In the genomic region with DNA sequence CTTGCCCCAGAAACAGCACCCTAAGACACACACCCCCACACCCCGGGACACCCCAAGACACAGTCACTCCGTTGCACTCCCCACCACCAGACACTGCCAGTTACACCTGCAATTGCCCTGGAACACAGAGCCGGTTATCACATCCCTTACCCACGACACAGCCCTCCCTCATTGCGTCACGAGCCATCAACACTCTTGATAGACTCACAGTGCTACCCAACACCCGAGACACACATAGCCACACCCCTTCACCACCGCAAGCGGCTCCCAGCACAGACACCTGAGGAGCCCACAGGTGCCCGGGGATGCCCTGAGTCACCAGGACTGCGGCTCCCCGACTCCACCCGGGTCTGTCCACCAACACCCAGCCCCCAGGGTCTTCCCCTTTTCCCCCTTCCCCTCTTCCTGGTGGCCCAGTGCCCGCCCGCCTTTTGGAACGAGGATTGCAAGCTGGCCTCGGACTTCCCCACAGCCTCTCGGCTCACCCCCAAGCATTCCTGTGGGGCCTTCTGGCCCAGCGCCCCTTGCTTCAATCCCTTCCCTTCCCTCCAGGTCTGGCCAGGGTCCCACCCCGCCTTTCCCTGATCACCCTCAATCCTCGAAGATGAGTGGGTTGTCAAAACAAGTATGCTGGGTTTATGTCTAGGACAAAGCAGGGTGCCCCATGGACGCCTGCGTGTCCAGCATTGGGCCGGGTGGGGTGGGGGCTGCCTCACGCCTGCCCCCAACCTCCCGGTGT, we compare ENCODE assay signal across 8 cellular contexts. TPM values are rescaled to one million over a fixed set of nuclear protein-coding genes. Genes with fewer than 3 reads are reported as not detected.
DNase-seq lines count a peak whose midpoint lies in the region; ATAC-seq and TF ChIP-seq lines count a peak whose summit lies in the region.

No MANE protein-coding gene starts in this region.

- no peak overlapping the region for H3K4me3 Mint-ChIP-seq in T-helper 2 cell treated with Interferon-gamma antibody and Interleukin-4, amounts not matched to agents 5 μg/mL and 100 μg/mL, for 36 hours

- POLR2A ChIA-PET in HEK293 (lab: Yijun Ruan, JAX), result interaction anchor here (0.6 to 1.6 kb wide), 3 partner anchors 19 to 340 kb away, joined by 3 to 5 read pairs (median 4); a partner anchor contains a TSS

- DNase-seq in T-helper 2 cell treated with Interferon-gamma antibody and Interleukin-4, amounts not matched to agents 5 μg/mL and 100 μg/mL, for 36 hours (ENCODE audit: low spot score), result no peak
- peak; percentile 78 for DNase-seq in left cardiac atrium
- DNase-seq in testis, result no peak
- DNase-seq in NCI-H345 (lab: John Stamatoyannopoulos, UW), result no peak
- no peak for DNase-seq in amniotic stem cell (lab: John Stamatoyannopoulos, UW)

- ATAC-seq in left cardiac atrium (peak; percentile 39 to 41), GM19463 (IDR thresholded peaks at IDR 0.05; ENCODE audit: unreplicated experiment) (no peak)

- H4K20me1 ChIP-seq in BLaER1, result no peaks in the 10 kb centered on the region

- WGBS in testis, 2 donors, result 73 to 84% methylated on average over 21 to 26 of the region's 26 CpGs

- CTCF ChIA-PET in HEK293 (lab: Yijun Ruan, JAX), result interaction anchor here (0.7 kb wide), 1 partner anchor 118 kb away, joined by 3 read pairs; no protein-coding TSS in a partner anchor

- H3K4me1 ChIP-seq in BLaER1 (peaks cover 78% of the 10 kb centered on the region), HEK293 (ENCODE audit: control insufficient read depth, insufficient read depth, low read length) (no peaks in the 10 kb centered on the region; the same call in 1 of the 2 replicates), testis (peaks cover 6% of the 10 kb centered on the region)

- peaks cover 24% of the 10 kb centered on the region for H3K27me3 ChIP-seq in BLaER1
- H3K27me3 ChIP-seq in testis, result no peaks in the 10 kb centered on the region

- no peak overlapping the region for H3K27ac ChIP-seq in BLaER1
- no peak overlapping the region for H3K27ac ChIP-seq in HEK293 (ENCODE audit: extremely low read depth, low read depth, low read length)
- H3K27ac ChIP-seq in testis, result no peak overlapping the region

- H3K9me3 Mint-ChIP-seq in T-helper 2 cell treated with Interferon-gamma antibody and Interleukin-4, amounts not matched to agents 5 μg/mL and 100 μg/mL, for 36 hours, result no peaks in the 10 kb centered on the region

- H3K36me3 ChIP-seq in BLaER1 (peaks cover 18% of the 10 kb centered on the region), HEK293 (ENCODE audit: control insufficient read depth in 2 of 2, insufficient read depth in 1 of 2, low read length in 2 of 2) (peaks cover 0 to 33% of the 10 kb centered on the region in 2 experiments; a peak in 2 of 3 replicates), testis (ENCODE audit: low read depth, missing control alignments) (no peaks in the 10 kb centered on the region)

- peaks cover 3% of the 10 kb centered on the region for H3K36me3 Mint-ChIP-seq in T-helper 2 cell treated with Interferon-gamma antibody and Interleukin-4, amounts not matched to agents 5 μg/mL and 100 μg/mL, for 36 hours (ENCODE audit: low read depth)

- H3K27ac Mint-ChIP-seq in T-helper 2 cell treated with Interferon-gamma antibody and Interleukin-4, amounts not matched to agents 5 μg/mL and 100 μg/mL, for 36 hours, result peak overlapping the region; percentile 38

- H3K9ac ChIP-seq in BLaER1, result no peak overlapping the region

- intact Hi-C loops in left cardiac atrium (cut with DNase I) (no loop called here), testis (cut with DNase I; ENCODE audit: low total_unique reads) (loop anchor here (10.0 kb wide), 1 partner anchor 52 kb away; no protein-coding TSS in a partner anchor)

- TF ChIP-seq POLR2A in testis (IDR thresholded peaks at IDR 0.05), result no peak

- peaks cover 17% of the 10 kb centered on the region for H3K27me3 Mint-ChIP-seq in T-helper 2 cell treated with Interferon-gamma antibody and Interleukin-4, amounts not matched to agents 5 μg/mL and 100 μg/mL, for 36 hours (ENCODE audit: low read depth)

- no peak for TF ChIP-seq CTCF in HEK293 (tag by site-specific recombination; IDR thresholded peaks at IDR 0.05)
- no peak for TF ChIP-seq CTCF in testis (IDR thresholded peaks at IDR 0.05)

- H3K9me3 ChIP-seq in BLaER1, result no peaks in the 10 kb centered on the region
- H3K9me3 ChIP-seq in HEK293 (ENCODE audit: control insufficient read depth, insufficient read depth, low read depth, low read length), result no peaks in the 10 kb centered on the region
- H3K9me3 ChIP-seq in testis, result no peaks in the 10 kb centered on the region

- H3K4me1 Mint-ChIP-seq in T-helper 2 cell treated with Interferon-gamma antibody and Interleukin-4, amounts not matched to agents 5 μg/mL and 100 μg/mL, for 36 hours (ENCODE audit: low read depth), result peaks cover 21% of the 10 kb centered on the region

- no peak overlapping the region for H3K4me3 ChIP-seq in BLaER1
- no peak overlapping the region for H3K4me3 ChIP-seq in HEK293 (ENCODE audit: low read depth, low read length)
- no peak overlapping the region for H3K4me3 ChIP-seq in testis

- peak overlapping the region; percentile 89 for H3K4me2 ChIP-seq in BLaER1

TF ChIP-seq in HEK293, 187 proteins besides CTCF, POLR2A, EP300 and RAD21 (continues in another document):
- TF ChIP-seq, protein P1, sequence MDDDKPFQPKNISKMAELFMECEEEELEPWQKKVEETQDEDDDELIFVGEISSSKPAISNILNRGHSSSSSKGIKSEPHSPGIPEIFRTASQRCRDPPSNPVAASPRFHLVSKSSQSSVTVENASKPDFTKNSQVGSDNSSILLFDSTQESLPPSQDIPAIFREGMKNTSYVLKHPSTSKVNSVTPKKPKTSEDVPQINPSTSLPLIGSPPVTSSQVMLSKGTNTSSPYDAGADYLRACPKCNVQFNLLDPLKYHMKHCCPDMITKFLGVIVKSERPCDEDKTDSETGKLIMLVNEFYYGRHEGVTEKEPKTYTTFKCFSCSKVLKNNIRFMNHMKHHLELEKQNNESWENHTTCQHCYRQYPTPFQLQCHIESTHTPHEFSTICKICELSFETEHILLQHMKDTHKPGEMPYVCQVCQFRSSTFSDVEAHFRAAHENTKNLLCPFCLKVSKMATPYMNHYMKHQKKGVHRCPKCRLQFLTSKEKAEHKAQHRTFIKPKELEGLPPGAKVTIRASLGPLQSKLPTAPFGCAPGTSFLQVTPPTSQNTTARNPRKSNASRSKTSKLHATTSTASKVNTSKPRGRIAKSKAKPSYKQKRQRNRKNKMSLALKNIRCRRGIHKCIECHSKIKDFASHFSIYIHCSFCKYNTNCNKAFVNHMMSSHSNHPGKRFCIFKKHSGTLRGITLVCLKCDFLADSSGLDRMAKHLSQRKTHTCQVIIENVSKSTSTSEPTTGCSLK (tag by site-specific recombination; IDR thresholded peaks at IDR 0.05), result no peak
- TF ChIP-seq GLIS2 (tag by site-specific recombination; IDR thresholded peaks at IDR 0.05) (0 out of 2 replicates have a peak, but pooled peaks have one; percentile 8), ZNF585B (tag by site-specific recombination; IDR thresholded peaks at IDR 0.05) (no peak), ZEB2 (tag by site-specific recombination; IDR thresholded peaks at IDR 0.05) (peak; percentile 88)
- TF ChIP-seq, protein P2, sequence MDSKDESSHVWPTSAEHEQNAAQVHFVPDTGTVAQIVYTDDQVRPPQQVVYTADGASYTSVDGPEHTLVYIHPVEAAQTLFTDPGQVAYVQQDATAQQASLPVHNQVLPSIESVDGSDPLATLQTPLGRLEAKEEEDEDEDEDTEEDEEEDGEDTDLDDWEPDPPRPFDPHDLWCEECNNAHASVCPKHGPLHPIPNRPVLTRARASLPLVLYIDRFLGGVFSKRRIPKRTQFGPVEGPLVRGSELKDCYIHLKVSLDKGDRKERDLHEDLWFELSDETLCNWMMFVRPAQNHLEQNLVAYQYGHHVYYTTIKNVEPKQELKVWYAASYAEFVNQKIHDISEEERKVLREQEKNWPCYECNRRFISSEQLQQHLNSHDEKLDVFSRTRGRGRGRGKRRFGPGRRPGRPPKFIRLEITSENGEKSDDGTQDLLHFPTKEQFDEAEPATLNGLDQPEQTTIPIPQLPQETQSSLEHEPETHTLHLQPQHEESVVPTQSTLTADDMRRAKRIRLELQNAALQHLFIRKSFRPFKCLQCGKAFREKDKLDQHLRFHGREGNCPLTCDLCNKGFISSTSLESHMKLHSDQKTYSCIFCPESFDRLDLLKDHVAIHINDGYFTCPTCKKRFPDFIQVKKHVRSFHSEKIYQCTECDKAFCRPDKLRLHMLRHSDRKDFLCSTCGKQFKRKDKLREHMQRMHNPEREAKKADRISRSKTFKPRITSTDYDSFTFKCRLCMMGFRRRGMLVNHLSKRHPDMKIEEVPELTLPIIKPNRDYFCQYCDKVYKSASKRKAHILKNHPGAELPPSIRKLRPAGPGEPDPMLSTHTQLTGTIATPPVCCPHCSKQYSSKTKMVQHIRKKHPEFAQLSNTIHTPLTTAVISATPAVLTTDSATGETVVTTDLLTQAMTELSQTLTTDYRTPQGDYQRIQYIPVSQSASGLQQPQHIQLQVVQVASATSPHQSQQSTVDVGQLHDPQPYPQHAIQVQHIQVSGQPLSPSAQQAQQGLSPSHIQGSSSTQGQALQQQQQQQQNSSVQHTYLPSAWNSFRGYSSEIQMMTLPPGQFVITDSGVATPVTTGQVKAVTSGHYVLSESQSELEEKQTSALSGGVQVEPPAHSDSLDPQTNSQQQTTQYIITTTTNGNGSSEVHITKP (tag by site-specific recombination; IDR thresholded peaks at IDR 0.05), result peak; percentile 26; the same call in 1 of the 2 replicates

RNA-seq across cellular contexts. Expression of a gene that starts 1.7 kb away (rescaled TPM):
- total RNA-seq in left cardiac atrium (under 1 TPM; 0.24 to 0.97 TPM), testis (1 to 10 TPM; 1.4 to 1.5 TPM)
- 0.22 TPM for polyA plus RNA-seq in testis (ENCODE audit: insufficient read depth, low read depth, low replicate concordance)

RNA-seq across cellular contexts. Expression of a gene that starts 19.1 kb away (rescaled TPM):
- total RNA-seq in left cardiac atrium, result 10 to 100 TPM; 49.7 to 49.8 TPM
- 10 to 100 TPM; 55.0 to 57.5 TPM for total RNA-seq in testis
- polyA plus RNA-seq in testis (ENCODE audit: insufficient read depth, low read depth, low replicate concordance), result 47.8 TPM

RNA-seq across cellular contexts. Expression of a gene that starts 41.4 kb away (rescaled TPM):
- total RNA-seq in left cardiac atrium (10 to 100 TPM; 50.7 to 70.5 TPM), testis (100 to 1,000 TPM; 185 to 245 TPM)
- polyA plus RNA-seq in testis (ENCODE audit: insufficient read depth, low read depth, low replicate concordance), result 386 TPM

RNA-seq across cellular contexts. Expression of a gene that starts 43.7 kb away (rescaled TPM):
- 100 to 1,000 TPM; 119 to 146 TPM for total RNA-seq in left cardiac atrium
- 100 to 1,000 TPM; 204 to 259 TPM for total RNA-seq in testis
- 116 TPM for polyA plus RNA-seq in testis (ENCODE audit: insufficient read depth, low read depth, low replicate concordance)

RNA-seq across cellular contexts. Expression of a gene that starts 52.6 kb away (rescaled TPM):
- total RNA-seq in left cardiac atrium (100 to 1,000 TPM in 1 of 2 donors, 10 to 100 TPM in 1; 85.7 to 108 TPM), testis (100 to 1,000 TPM; 164 to 192 TPM)
- 418 TPM for polyA plus RNA-seq in testis (ENCODE audit: insufficient read depth, low read depth, low replicate concordance)
